In the genomic region with DNA sequence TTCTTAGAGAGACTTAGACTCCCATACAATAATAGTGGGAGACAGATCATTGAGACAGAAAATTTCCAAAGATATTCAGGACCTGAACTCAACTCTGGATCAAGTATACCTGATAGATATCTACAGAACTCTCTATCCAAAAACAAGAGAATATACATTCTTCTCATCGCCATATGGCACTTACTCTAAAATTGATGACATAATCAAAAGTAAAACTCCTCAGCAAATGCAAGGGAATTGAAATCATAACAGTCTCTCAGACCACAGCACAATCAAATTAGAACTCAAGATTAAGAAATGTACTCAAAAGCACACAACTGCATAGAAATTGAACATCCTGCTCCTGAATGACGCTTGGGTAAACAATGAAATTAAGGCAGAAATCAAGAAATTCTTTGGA, we compare ENCODE assay signal across 30 cellular contexts.
"Had no signal": no experiment of that assay in that cellular context is flagged by ENCODE, and none has a peak within 500 bp of the region (broad histone marks: within the 10 kb centered on the region; RNA-seq: fewer than 3 reads in every experiment).

No MANE protein-coding gene starts in this region.

- H3K27ac ChIP-seq: ascending aorta, cardiac muscle cell, VCaP had no signal

- FAIRE-seq: bronchial epithelial cell, TTC549 had no signal

- H3K4me1 ChIP-seq: ascending aorta had no signal

- H3K27me3 ChIP-seq: ascending aorta, cardiac muscle cell had no signal

- H3K4me3 ChIP-seq: ascending aorta, cardiac muscle cell had no signal

- ATAC-seq: activated CD8-positive, alpha-beta T cell treated with anti-CD3 and anti-CD28 coated beads for 36 hours; activated naive CD8-positive, alpha-beta T cell treated with anti-CD3 and anti-CD28 coated beads, Interleukin-2, amount 50 U/mL, for 24 hours; activated T-cell treated with anti-CD3 and anti-CD28 coated beads, Interleukin-2, amount 50 U/mL, for 4 hours; activated T-cell treated with anti-CD3 and anti-CD28 coated beads, Interleukin-2, amount 50 U/mL, for 72 hours; activated T-helper 17 cell treated with anti-CD3 and anti-CD28 coated beads, Interleukin-2, amount 50 U/mL, for 72 hours had no signal

- DNase-seq: activated B cell treated with CpG ODN at 0.5 μM for 24 hours; activated CD4-positive, alpha-beta memory T cell treated with anti-CD3 and anti-CD28 coated beads for 36 hours; activated CD4-positive, alpha-beta T cell treated with anti-CD3 and anti-CD28 coated beads for 4 hours; activated CD4-positive, alpha-beta T cell treated with anti-CD3 and anti-CD28 coated beads, Interleukin-2, amount 10 ng/mL, durations not matched to agents 24 days and 14 days; activated CD4-positive, alpha-beta T cell treated with anti-CD3 and anti-CD28 coated beads, Interleukin-2, amount 50 U/mL, for 1 hour; activated CD4-positive, alpha-beta T cell treated with anti-CD3 and anti-CD28 coated beads, Interleukin-2, amount 50 U/mL, for 4 hours; activated CD4-positive, CD25-positive, alpha-beta regulatory T cell treated with anti-CD3 and anti-CD28 coated beads, Interleukin-2, amount 50 U/mL, for 72 hours; activated CD8-positive, alpha-beta memory T cell treated with anti-CD3 and anti-CD28 coated beads, Interleukin-2, amount 50 U/mL, for 4 hours; activated CD8-positive, alpha-beta T cell treated with anti-CD3 and anti-CD28 coated beads for 36 hours; activated gamma-delta T cell; activated naive CD4-positive, alpha-beta T cell treated with anti-CD3 and anti-CD28 coated beads, Interleukin-2, amount 10 ng/mL, durations not matched to agents 7 days and 5 days; activated naive CD4-positive, alpha-beta T cell treated with Interleukin-2 at 50 U/mL for 16 hours; activated naive CD8-positive, alpha-beta T cell treated with anti-CD3 and anti-CD28 coated beads, Interleukin-2, amount 10 ng/mL, durations not matched to agents 7 days and 5 days; activated naive CD8-positive, alpha-beta T cell treated with anti-CD3 and anti-CD28 coated beads, Interleukin-2, amount 50 U/mL, for 24 hours; activated T-cell treated with anti-CD3 and anti-CD28 coated beads for 4 hours; activated T-cell treated with anti-CD3 and anti-CD28 coated beads, Interleukin-2, amount 50 U/mL, for 1 hour; activated T-cell treated with anti-CD3 and anti-CD28 coated beads, Interleukin-2, amount 50 U/mL, for 4 hours; activated T-cell treated with anti-CD3 and anti-CD28 coated beads, Interleukin-2, amount 50 U/mL, for 72 hours; amygdala; anterior cingulate cortex; caudate nucleus; cerebellar nuclear complex; T-helper 2 cell; T-helper 9 cell had no signal

- H3K36me3 ChIP-seq: ascending aorta, cardiac muscle cell had no signal
